In the genomic region with DNA sequence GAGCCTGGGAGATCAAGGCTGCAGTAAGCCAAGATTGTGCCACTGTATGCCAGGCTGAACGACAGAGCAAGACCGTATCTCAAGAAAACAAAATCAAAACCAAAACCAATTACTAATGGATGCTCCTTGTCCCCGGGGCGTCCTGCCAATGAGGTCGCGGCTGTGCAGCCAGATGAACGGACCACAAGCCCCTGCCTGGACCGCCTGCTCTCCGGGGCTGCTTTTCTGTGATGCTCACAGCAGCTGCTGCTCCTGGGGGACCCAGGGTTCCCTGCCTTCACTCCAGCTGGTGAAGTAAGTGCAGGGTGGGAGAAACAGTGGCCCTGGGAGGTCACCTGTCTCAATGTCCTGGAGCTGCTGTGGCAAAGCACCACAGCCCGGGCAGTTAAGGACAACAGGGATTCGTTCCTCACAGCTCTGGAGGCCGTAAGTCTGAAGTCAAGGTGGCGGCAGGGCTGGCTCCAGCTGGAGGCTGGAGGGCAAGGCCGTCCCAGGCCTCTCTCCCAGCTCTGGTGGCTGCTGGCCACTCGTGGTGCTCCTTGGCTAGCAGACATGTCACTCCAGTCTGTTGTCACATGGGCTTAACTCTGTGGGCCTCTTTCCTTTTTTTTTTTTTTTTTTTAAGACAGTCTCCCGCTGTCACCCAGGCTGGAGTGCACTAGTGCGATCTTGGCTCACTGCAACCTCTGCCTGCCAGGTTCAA, we compare ENCODE assay signal across 23 cellular contexts. TPM values are rescaled to one million over a fixed set of nuclear protein-coding genes. Genes with fewer than 3 reads are reported as not detected.
DNase-seq lines count a peak whose midpoint lies in the region; ATAC-seq, FAIRE-seq and TF ChIP-seq lines count a peak whose summit lies in the region.
"Had no signal": no experiment of that assay in that cellular context is flagged by ENCODE, and none has a peak within 500 bp of the region (broad histone marks: within the 10 kb centered on the region; RNA-seq: fewer than 3 reads in every experiment).

No MANE protein-coding gene starts in this region.

- TF ChIP-seq EP300 in HepG2 (IDR thresholded peaks at IDR 0.05; ENCODE audit: low read depth in 2 of 2, low read length in 2 of 2) (no peak), HepG2 (CRISPR knock-in tag; IDR thresholded peaks at IDR 0.05; ENCODE audit: borderline replicate concordance) (no peak)

- POLR2A ChIA-PET in HepG2 (lab: Yijun Ruan, JAX): interaction anchor here (1.3 kb wide), 1 partner anchor 13 kb away, joined by 3 read pairs; the partner anchor contains the start of gene CERS1

- H3K79me2 ChIP-seq in HepG2 (ENCODE audit: insufficient read depth, low read length): peaks cover 4% of the 10 kb centered on the region

- TF ChIP-seq RAD21 in HepG2 (CRISPR knock-in tag; IDR thresholded peaks at IDR 0.05): no peak

- H3K27me3 Mint-ChIP-seq in central memory CD8-positive, alpha-beta T cell: no peaks in the 10 kb centered on the region

- BruUV-seq in HepG2 (replicated peaks; lab: Mats Ljungman, UMichigan): TSS peak; percentile 45

- H2AFZ ChIP-seq in HepG2 (ENCODE audit: low read length): no peak overlapping the region

- no peak for DNase-seq in HepG2 (ENCODE audit: low spot score)
- no peak for DNase-seq in right lobe of liver
- no peak for DNase-seq in central memory CD8-positive, alpha-beta T cell (ENCODE audit: low spot score in 2 of 2)
- DNase-seq in left lobe of liver (ENCODE audit: low spot score): peak; percentile 44
- no peak for DNase-seq in central memory CD4-positive, alpha-beta T cell
- DNase-seq in dermis blood vessel endothelial cell: no peak
- no peak for DNase-seq in activated effector memory CD4-positive, alpha-beta T cell treated with anti-CD3 and anti-CD28 coated beads, Interleukin-2, amount 50 U/mL, for 16 hours
- DNase-seq in COLO829 (ENCODE audit: low spot score): no peak
- DNase-seq: ACHN; CD8-positive, alpha-beta T cell; Kasumi-1; NCI-H1694; NCI-H2081 treated with DMSO at 0.1 percent for 48 hours; NCI-H446 treated with DMSO at 0.1 percent for 48 hours; NCI-H526 treated with DMSO at 0.1 percent for 48 hours; PC-3; SIG-M5; SK-N-SH had no signal

- H3K27ac ChIP-seq in HepG2 (ENCODE audit: extremely low read length, insufficient read depth, low read length) (no peak overlapping the region), right lobe of liver (no peak overlapping the region)
- H3K27ac ChIP-seq: 22Rv1 had no signal

- peak overlapping the region; percentile 82 for H3K27ac Mint-ChIP-seq in central memory CD8-positive, alpha-beta T cell (ENCODE audit: low read depth)
- H3K27ac Mint-ChIP-seq: CD8-positive, alpha-beta T cell had no signal

- no peak for TF ChIP-seq CTCF in HepG2 (CRISPR knock-in tag; IDR thresholded peaks at IDR 0.05)
- TF ChIP-seq CTCF in right lobe of liver (IDR thresholded peaks at IDR 0.05): no peak

- peaks cover 12% of the 10 kb centered on the region for H3K4me1 Mint-ChIP-seq in central memory CD8-positive, alpha-beta T cell

- H3K4me2 ChIP-seq in HepG2 (ENCODE audit: low read depth, low read length): no peak overlapping the region
- H3K4me2 ChIP-seq: BLaER1 treated with 17β-estradiol and CSF1 and Interleukin-3, amounts not matched to agents 10 nM and 100 nM; SK-N-SH had no signal

- in situ Hi-C loops in HepG2 (cut with HindIII; ENCODE audit: extremely low pct_ligation_motif_present, low pct_unique_long_range_greater_than_20kb): no loop called here

- no peaks in the 10 kb centered on the region for H3K9me3 Mint-ChIP-seq in central memory CD8-positive, alpha-beta T cell
- H3K9me3 Mint-ChIP-seq: CD8-positive, alpha-beta T cell had no signal

- intact Hi-C loops in HepG2 (cut with micrococcal nuclease; ENCODE audit: unreplicated experiment): no loop called here
- intact Hi-C loops in right lobe of liver (cut with DNase I): no loop called here

- H3K36me3 ChIP-seq in HepG2 (replicated peaks in 1 of 2; ENCODE audit: control insufficient read depth in 1 of 2, insufficient read depth in 2 of 2, low read length in 2 of 2) (peaks cover 33 to 64% of the 10 kb centered on the region in 2 experiments), right lobe of liver (peaks cover 0 to 14% (median 6%) of the 10 kb centered on the region in 4 donors)

- H3K4me1 ChIP-seq in HepG2 (ENCODE audit: insufficient read depth, low read length): no peaks in the 10 kb centered on the region
- no peaks in the 10 kb centered on the region for H3K4me1 ChIP-seq in right lobe of liver

- 97% methylated on average over 13 of the region's 17 CpGs for WGBS in HepG2 (ENCODE audit: low lambda C conversion rate)
- WGBS in right lobe of liver (ENCODE audit: insufficient coverage, low coverage, low lambda C conversion rate, missing lambda C conversion rate): 81% methylated on average over 8 of the region's 17 CpGs

- H4K20me1 ChIP-seq in HepG2 (ENCODE audit: insufficient read depth, low read length): no peaks in the 10 kb centered on the region

- TF ChIP-seq POLR2A in HepG2 (IDR thresholded peaks at IDR 0.05; ENCODE audit: insufficient read depth in 1 of 2, low read depth in 2 of 2, low read length in 2 of 2) (no peak), right lobe of liver (IDR thresholded peaks at IDR 0.05) (no peak)

- H3K4me3 Mint-ChIP-seq in central memory CD8-positive, alpha-beta T cell: no peak overlapping the region
- H3K4me3 Mint-ChIP-seq: CD8-positive, alpha-beta T cell had no signal

- CTCF ChIA-PET in HepG2 (lab: Yijun Ruan, JAX; ENCODE audit: low intra/inter-chr PET ratio, low total read pairs): no interaction called here

- H3K9ac ChIP-seq in HepG2 (ENCODE audit: insufficient read depth, low read depth, low read length): no peak overlapping the region
- H3K9ac ChIP-seq: BLaER1 treated with 17β-estradiol and CSF1 and Interleukin-3, amounts not matched to agents 10 nM and 100 nM; SK-N-SH had no signal

- no peak overlapping the region for H3K4me3 ChIP-seq in HepG2 (replicated peaks in 1 of 3; ENCODE audit: insufficient read depth in 1 of 3, low read depth in 2 of 3, low read length in 3 of 3)
- H3K4me3 ChIP-seq in right lobe of liver: no peak overlapping the region
- H3K4me3 ChIP-seq: BLaER1 treated with 17β-estradiol and CSF1 and Interleukin-3, amounts not matched to agents 10 nM and 100 nM had no signal

- FAIRE-seq in HepG2 (lab: Jason Lieb, UNC): no peak
- FAIRE-seq: G401.6 had no signal

- H3K36me3 Mint-ChIP-seq in central memory CD8-positive, alpha-beta T cell (ENCODE audit: insufficient read depth): peaks cover 33% of the 10 kb centered on the region

- H3K9me3 ChIP-seq in HepG2 (ENCODE audit: low read length) (no peaks in the 10 kb centered on the region), right lobe of liver (no peaks in the 10 kb centered on the region)
- H3K9me3 ChIP-seq: SK-N-SH had no signal

- ATAC-seq in HepG2 (no peak), right lobe of liver (no peak), left lobe of liver (no peak)
- ATAC-seq in central memory CD8-positive, alpha-beta T cell (replicated peaks; ENCODE audit: extremely low read depth, poor library complexity, severe bottlenecking): no peak
- ATAC-seq: CD8-positive, alpha-beta T cell; PC-3 had no signal

- no peaks in the 10 kb centered on the region for H3K27me3 ChIP-seq in HepG2 (ENCODE audit: control insufficient read depth in 1 of 2, insufficient read depth in 2 of 2, low read length in 2 of 2)
- H3K27me3 ChIP-seq in right lobe of liver: no peaks in the 10 kb centered on the region
- H3K27me3 ChIP-seq: BLaER1 treated with 17β-estradiol and CSF1 and Interleukin-3, amounts not matched to agents 10 nM and 100 nM had no signal

RNA-seq across cellular contexts. Expression of gene COPE, which starts 10.1 kb away (rescaled TPM):
- total RNA-seq in HepG2 (2016; rRNA removed; fragmentation: Illumina TruSeq; extraction: Trizol): 188 and 189 TPM in 2 replicates
- 90.0 and 90.2 TPM in 2 replicates for total RNA-seq in HepG2 (2016; cell fraction: cytosol; rRNA removed; fragmentation: Illumina TruSeq; extraction: Trizol; ENCODE audit: low read depth)
- 172 and 181 TPM in 2 replicates for total RNA-seq in HepG2 (2016; cell fraction: insoluble cytoplasmic fraction; rRNA removed; fragmentation: Illumina TruSeq; extraction: Trizol)
- 87.8 and 90.8 TPM in 2 replicates for total RNA-seq in HepG2 (2016; cell fraction: membrane; rRNA removed; fragmentation: Illumina TruSeq; extraction: Trizol)
- 70.6 and 74.1 TPM in 2 replicates for total RNA-seq in HepG2 (2016; cell fraction: nucleus; rRNA removed; fragmentation: Illumina TruSeq; extraction: Trizol)
- polyA plus RNA-seq in HepG2 (2011; rRNA removed): 205 and 222 TPM in 2 replicates
- 175 and 335 TPM in 2 replicates for polyA plus RNA-seq in HepG2 (2011; cell fraction: cytosol; rRNA removed)
- polyA plus RNA-seq in HepG2 (2011; cell fraction: nucleus; rRNA removed): 191 and 222 TPM in 2 replicates
- 86.4 and 120 TPM in 2 replicates for polyA plus RNA-seq in HepG2 (2012)
- 73.8 and 86.7 TPM in 2 replicates for polyA plus RNA-seq in HepG2 (2016; cell fraction: cytosol; fragmentation: Illumina TruSeq; extraction: Trizol; ENCODE audit: low read depth)
- 149 and 196 TPM in 2 replicates for polyA plus RNA-seq in HepG2 (2016; cell fraction: insoluble cytoplasmic fraction; fragmentation: Illumina TruSeq; extraction: Trizol; ENCODE audit: low read depth)
- 72.3 and 75.2 TPM in 2 replicates for polyA plus RNA-seq in HepG2 (2016; cell fraction: membrane; fragmentation: Illumina TruSeq; extraction: Trizol; ENCODE audit: low read depth)
- polyA plus RNA-seq in HepG2 (2016; cell fraction: nucleus; fragmentation: Illumina TruSeq; extraction: Trizol; ENCODE audit: insufficient read depth, low read depth): 134 and 136 TPM in 2 replicates
- 163 and 283 TPM in 2 replicates for polyA minus RNA-seq in HepG2 (2011; rRNA and poly(A)+ RNA removed; ENCODE audit: low replicate concordance)
- polyA minus RNA-seq in HepG2 (2011; cell fraction: cytosol; rRNA and poly(A)+ RNA removed): 82.7 and 99.4 TPM in 2 replicates
- 41.8 and 44.1 TPM in 2 replicates for polyA minus RNA-seq in HepG2 (2011; cell fraction: nucleus; rRNA and poly(A)+ RNA removed)
- total RNA-seq in right lobe of liver: 100 to 1,000 TPM in 3 of 6 experiments, 10 to 100 TPM in 3; 67.4 to 240 (median 97.1) TPM
- 113 TPM for total RNA-seq in left lobe of liver
- total RNA-seq in dermis blood vessel endothelial cell: 215 TPM in 2 replicates

RNA-seq across cellular contexts. Expression of gene DDX49, which starts 10.4 kb away (rescaled TPM):
- total RNA-seq in HepG2 (2016; rRNA removed; fragmentation: Illumina TruSeq; extraction: Trizol) (44.6 and 46.2 TPM in 2 replicates), right lobe of liver (10 to 100 TPM; 15.8 to 37.9 (median 18.5) TPM), left lobe of liver (18.9 TPM), dermis blood vessel endothelial cell (57.9 and 63.5 TPM in 2 replicates)
- 26.8 and 31.4 TPM in 2 replicates for total RNA-seq in HepG2 (2016; cell fraction: cytosol; rRNA removed; fragmentation: Illumina TruSeq; extraction: Trizol; ENCODE audit: low read depth)
- 36.8 and 44.8 TPM in 2 replicates for total RNA-seq in HepG2 (2016; cell fraction: insoluble cytoplasmic fraction; rRNA removed; fragmentation: Illumina TruSeq; extraction: Trizol)
- total RNA-seq in HepG2 (2016; cell fraction: membrane; rRNA removed; fragmentation: Illumina TruSeq; extraction: Trizol): 34.9 and 35.2 TPM in 2 replicates
- 21.6 and 22.6 TPM in 2 replicates for total RNA-seq in HepG2 (2016; cell fraction: nucleus; rRNA removed; fragmentation: Illumina TruSeq; extraction: Trizol)
- polyA plus RNA-seq in HepG2 (2011; rRNA removed): 27.0 and 28.9 TPM in 2 replicates
- 18.7 and 29.0 TPM in 2 replicates for polyA plus RNA-seq in HepG2 (2011; cell fraction: cytosol; rRNA removed)
- polyA plus RNA-seq in HepG2 (2011; cell fraction: nucleus; rRNA removed): 45.0 and 51.2 TPM in 2 replicates
- polyA plus RNA-seq in HepG2 (2012): 13.7 and 15.9 TPM in 2 replicates
- 25.8 and 27.7 TPM in 2 replicates for polyA plus RNA-seq in HepG2 (2016; cell fraction: cytosol; fragmentation: Illumina TruSeq; extraction: Trizol; ENCODE audit: low read depth)
- polyA plus RNA-seq in HepG2 (2016; cell fraction: insoluble cytoplasmic fraction; fragmentation: Illumina TruSeq; extraction: Trizol; ENCODE audit: low read depth): 36.1 and 38.2 TPM in 2 replicates
- polyA plus RNA-seq in HepG2 (2016; cell fraction: membrane; fragmentation: Illumina TruSeq; extraction: Trizol; ENCODE audit: low read depth): 21.6 and 25.1 TPM in 2 replicates
- polyA plus RNA-seq in HepG2 (2016; cell fraction: nucleus; fragmentation: Illumina TruSeq; extraction: Trizol; ENCODE audit: insufficient read depth, low read depth): 42.3 and 43.7 TPM in 2 replicates
- 54.2 and 128 TPM in 2 replicates for polyA minus RNA-seq in HepG2 (2011; rRNA and poly(A)+ RNA removed; ENCODE audit: low replicate concordance)
- 14.5 and 19.5 TPM in 2 replicates for polyA minus RNA-seq in HepG2 (2011; cell fraction: cytosol; rRNA and poly(A)+ RNA removed)
- polyA minus RNA-seq in HepG2 (2011; cell fraction: nucleus; rRNA and poly(A)+ RNA removed): 18.6 and 24.2 TPM in 2 replicates

RNA-seq across cellular contexts. Expression of gene CERS1, which starts 13.1 kb away (rescaled TPM):
- 2.3 and 4.6 TPM in 2 replicates for total RNA-seq in HepG2 (2016; rRNA removed; fragmentation: Illumina TruSeq; extraction: Trizol)
- 5.9 and 6.2 TPM in 2 replicates for total RNA-seq in HepG2 (2016; cell fraction: cytosol; rRNA removed; fragmentation: Illumina TruSeq; extraction: Trizol; ENCODE audit: low read depth)
- total RNA-seq in HepG2 (2016; cell fraction: insoluble cytoplasmic fraction; rRNA removed; fragmentation: Illumina TruSeq; extraction: Trizol): 2.4 and 5.4 TPM in 2 replicates
- 8.1 and 8.5 TPM in 2 replicates for total RNA-seq in HepG2 (2016; cell fraction: membrane; rRNA removed; fragmentation: Illumina TruSeq; extraction: Trizol)
- 3.8 and 4.7 TPM in 2 replicates for total RNA-seq in HepG2 (2016; cell fraction: nucleus; rRNA removed; fragmentation: Illumina TruSeq; extraction: Trizol)
- 9.8 and 18.8 TPM in 2 replicates for polyA plus RNA-seq in HepG2 (2011; rRNA removed)
- 11.5 and 15.3 TPM in 2 replicates for polyA plus RNA-seq in HepG2 (2011; cell fraction: cytosol; rRNA removed)
- polyA plus RNA-seq in HepG2 (2011; cell fraction: nucleus; rRNA removed): 12.2 and 12.9 TPM in 2 replicates
- 4.3 and 5.9 TPM in 2 replicates for polyA plus RNA-seq in HepG2 (2012)
- polyA plus RNA-seq in HepG2 (2016; cell fraction: cytosol; fragmentation: Illumina TruSeq; extraction: Trizol; ENCODE audit: low read depth): 8.6 and 10.1 TPM in 2 replicates
- polyA plus RNA-seq in HepG2 (2016; cell fraction: insoluble cytoplasmic fraction; fragmentation: Illumina TruSeq; extraction: Trizol; ENCODE audit: low read depth): 3.8 and 4.5 TPM in 2 replicates
- 11.3 and 12.9 TPM in 2 replicates for polyA plus RNA-seq in HepG2 (2016; cell fraction: membrane; fragmentation: Illumina TruSeq; extraction: Trizol; ENCODE audit: low read depth)
- polyA plus RNA-seq in HepG2 (2016; cell fraction: nucleus; fragmentation: Illumina TruSeq; extraction: Trizol; ENCODE audit: insufficient read depth, low read depth): 11.5 and 12.9 TPM in 2 replicates
- 13.1 and 35.4 TPM in 2 replicates for polyA minus RNA-seq in HepG2 (2011; rRNA and poly(A)+ RNA removed; ENCODE audit: low replicate concordance)
- polyA minus RNA-seq in HepG2 (2011; cell fraction: cytosol; rRNA and poly(A)+ RNA removed): 8.0 and 9.5 TPM in 2 replicates
- polyA minus RNA-seq in HepG2 (2011; cell fraction: nucleus; rRNA and poly(A)+ RNA removed): 1.7 and 2.4 TPM in 2 replicates
- not detected for total RNA-seq in right lobe of liver
- total RNA-seq in left lobe of liver: 0.08 TPM
- 1.0 and 1.3 TPM in 2 replicates for total RNA-seq in dermis blood vessel endothelial cell
- total RNA-seq: CD8-positive, alpha-beta T cell; Daoy; MCF 10A had no signal

RNA-seq across cellular contexts. Expression of gene HOMER3, which starts 31.9 kb away (rescaled TPM):
- 16.0 and 21.3 TPM in 2 replicates for total RNA-seq in HepG2 (2016; rRNA removed; fragmentation: Illumina TruSeq; extraction: Trizol)
- 26.4 and 33.2 TPM in 2 replicates for total RNA-seq in HepG2 (2016; cell fraction: cytosol; rRNA removed; fragmentation: Illumina TruSeq; extraction: Trizol; ENCODE audit: low read depth)
- total RNA-seq in HepG2 (2016; cell fraction: insoluble cytoplasmic fraction; rRNA removed; fragmentation: Illumina TruSeq; extraction: Trizol): 15.8 and 22.8 TPM in 2 replicates
- total RNA-seq in HepG2 (2016; cell fraction: membrane; rRNA removed; fragmentation: Illumina TruSeq; extraction: Trizol): 34.4 and 37.9 TPM in 2 replicates
- 9.6 and 15.0 TPM in 2 replicates for total RNA-seq in HepG2 (2016; cell fraction: nucleus; rRNA removed; fragmentation: Illumina TruSeq; extraction: Trizol)
- 27.3 and 33.7 TPM in 2 replicates for polyA plus RNA-seq in HepG2 (2011; rRNA removed)
- polyA plus RNA-seq in HepG2 (2011; cell fraction: cytosol; rRNA removed): 17.2 and 24.7 TPM in 2 replicates
- 44.4 and 50.4 TPM in 2 replicates for polyA plus RNA-seq in HepG2 (2011; cell fraction: nucleus; rRNA removed)
- polyA plus RNA-seq in HepG2 (2012): 9.2 and 17.6 TPM in 2 replicates
- 38.0 and 46.9 TPM in 2 replicates for polyA plus RNA-seq in HepG2 (2016; cell fraction: cytosol; fragmentation: Illumina TruSeq; extraction: Trizol; ENCODE audit: low read depth)
- 25.7 and 29.6 TPM in 2 replicates for polyA plus RNA-seq in HepG2 (2016; cell fraction: insoluble cytoplasmic fraction; fragmentation: Illumina TruSeq; extraction: Trizol; ENCODE audit: low read depth)
- 45.5 and 48.8 TPM in 2 replicates for polyA plus RNA-seq in HepG2 (2016; cell fraction: membrane; fragmentation: Illumina TruSeq; extraction: Trizol; ENCODE audit: low read depth)
- 36.3 and 38.7 TPM in 2 replicates for polyA plus RNA-seq in HepG2 (2016; cell fraction: nucleus; fragmentation: Illumina TruSeq; extraction: Trizol; ENCODE audit: insufficient read depth, low read depth)
- polyA minus RNA-seq in HepG2 (2011; rRNA and poly(A)+ RNA removed; ENCODE audit: low replicate concordance): 16.8 and 17.2 TPM in 2 replicates
- polyA minus RNA-seq in HepG2 (2011; cell fraction: cytosol; rRNA and poly(A)+ RNA removed): 3.6 and 6.2 TPM in 2 replicates
- 8.6 and 13.4 TPM in 2 replicates for polyA minus RNA-seq in HepG2 (2011; cell fraction: nucleus; rRNA and poly(A)+ RNA removed)
- 1 to 10 TPM; 2.3 to 4.7 (median 3.2) TPM for total RNA-seq in right lobe of liver
- total RNA-seq in left lobe of liver: 2.8 TPM
- 128 and 272 TPM in 2 replicates for total RNA-seq in dermis blood vessel endothelial cell
